1 cellular context compared by ENCODE assay signal in the genomic region with DNA sequence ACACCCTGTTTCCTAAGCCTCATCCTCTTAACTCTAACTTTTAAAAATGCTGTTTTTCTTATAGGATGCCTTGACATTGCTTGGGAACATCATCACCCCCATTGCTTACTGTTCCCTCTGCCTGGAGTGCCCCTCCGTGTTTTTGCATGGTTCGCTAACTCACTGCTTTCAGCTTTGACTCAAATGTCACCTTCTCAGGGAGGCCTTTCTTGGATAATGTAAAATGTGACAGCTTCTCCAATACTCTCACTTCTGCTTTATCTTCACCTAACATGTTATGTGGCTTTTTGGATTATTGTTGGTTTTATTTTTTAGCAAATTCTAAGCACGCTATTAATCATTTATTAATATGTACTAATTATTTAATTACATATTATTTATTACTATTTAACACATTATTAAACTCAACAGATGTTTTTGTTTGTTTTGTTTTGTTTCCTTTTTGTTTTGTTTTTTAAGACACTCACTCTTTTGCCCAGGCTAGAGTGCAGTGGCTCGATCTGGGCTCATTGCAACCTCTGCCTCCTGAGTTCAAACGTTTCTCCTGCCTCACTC.
A peak's percentile ranks its signal among the peaks of the same experiment; 100 is the strongest.
TF ChIP-seq lines count a peak whose summit lies in the region.

No MANE protein-coding gene starts in this region.

TF ChIP-seq in GM12878, 131 proteins besides CTCF, POLR2A, EP300 and RAD21:
- TF ChIP-seq MTA3 (IDR thresholded peaks at IDR 0.05; ENCODE audit: borderline replicate concordance, low read length) (peak; percentile 94; the same call in 1 of the 2 replicates), RAD51 (IDR thresholded peaks at IDR 0.05) (no peak), POU2F2 (IDR thresholded peaks at IDR 0.05; ENCODE audit: borderline replicate concordance, low read depth, low read length) (peak; percentile 76; the same call in 1 of the 3 replicates), SKIL (IDR thresholded peaks at IDR 0.05; ENCODE audit: low read depth, poor library complexity, severe bottlenecking) (peak; percentile 35), TBL1XR1 (IDR thresholded peaks at IDR 0.05; ENCODE audit: low read depth, low read length) (0 out of 2 replicates have a peak, but pooled peaks have one; percentile 48), TCF12 (IDR thresholded peaks at IDR 0.05; ENCODE audit: low read depth, low read length) (0 out of 2 replicates have a peak, but pooled peaks have one; percentile 50), RUNX3 (IDR thresholded peaks at IDR 0.05; ENCODE audit: low read length) (peak; percentile 84), PAX5 (IDR thresholded peaks at IDR 0.05; ENCODE audit: borderline replicate concordance, low read depth, low read length) (peak; percentile 96), BACH1 (IDR thresholded peaks at IDR 0.05; ENCODE audit: borderline replicate concordance) (peak; percentile 85; the same call in 1 of the 2 replicates), CREM (IDR thresholded peaks at IDR 0.05; ENCODE audit: low read depth) (peak; percentile 72; the same call in 1 of the 2 replicates), TCF7 (IDR thresholded peaks at IDR 0.05; ENCODE audit: borderline replicate concordance) (0 out of 2 replicates have a peak, but pooled peaks have one; percentile 45), YY1 (IDR thresholded peaks at IDR 0.05; ENCODE audit: low read depth, low read length) (no peak), IKZF1 (conservative IDR thresholded peaks at IDR 0.05) (peak; percentile 97), BHLHE40 (IDR thresholded peaks at IDR 0.05; ENCODE audit: borderline replicate concordance in 1 of 2, low read depth in 2 of 2, low read length in 1 of 2) (peak; percentile 41 to 53; a peak in 1 of 4 replicates), DPF2 (IDR thresholded peaks at IDR 0.05) (peak; percentile 93), NFIC (IDR thresholded peaks at IDR 0.05; ENCODE audit: low read depth, low read length) (peak; percentile 93), MEF2A (IDR thresholded peaks at IDR 0.05; ENCODE audit: insufficient read depth, low read depth, low read length) (peak; percentile 72), JUNB (IDR thresholded peaks at IDR 0.05) (peak; percentile 86), BMI1 (IDR thresholded peaks at IDR 0.05; ENCODE audit: borderline replicate concordance) (peak; percentile 79), FOS (IDR thresholded peaks at IDR 0.05; ENCODE audit: borderline replicate concordance, extremely low read depth, insufficient read length) (no peak), TCF3 (IDR thresholded peaks at IDR 0.05; ENCODE audit: borderline replicate concordance, insufficient read depth, low read depth, low read length) (0 out of 2 replicates have a peak, but pooled peaks have one; percentile 30), IKZF2 (IDR thresholded peaks at IDR 0.05) (peak; percentile 99 to 100), EED (IDR thresholded peaks at IDR 0.05; ENCODE audit: low read depth) (peak; percentile 99), ZNF217 (IDR thresholded peaks at IDR 0.05) (peak; percentile 63; the same call in 1 of the 2 replicates), ATF7 (IDR thresholded peaks at IDR 0.05; ENCODE audit: low read depth) (peak; percentile 36; the same call in 1 of the 2 replicates), RELB (IDR thresholded peaks at IDR 0.05; ENCODE audit: low read depth) (peak; percentile 91), ESRRA (IDR thresholded peaks at IDR 0.05; ENCODE audit: low read length) (0 out of 2 replicates have a peak, but pooled peaks have one; percentile 30), SPI1 (IDR thresholded peaks at IDR 0.05; ENCODE audit: borderline replicate concordance, insufficient read depth, low read depth, low read length) (peak; percentile 94), FOXM1 (IDR thresholded peaks at IDR 0.05; ENCODE audit: low read depth, low read length) (peak; percentile 82; the same call in 1 of the 2 replicates), PKNOX1 (IDR thresholded peaks at IDR 0.05) (peak; percentile 34; the same call in 1 of the 2 replicates), BRCA1 (IDR thresholded peaks at IDR 0.05; ENCODE audit: low read depth, low read length) (no peak), BCL11A (IDR thresholded peaks at IDR 0.05; ENCODE audit: low read depth, low read length) (peak; percentile 93), RELA (IDR thresholded peaks at IDR 0.05; ENCODE audit: borderline replicate concordance, partially characterized antibody) (no peak), NR2F1 (conservative IDR thresholded peaks at IDR 0.05) (peak; percentile 59; the same call in 1 of the 2 replicates), MTA2 (IDR thresholded peaks at IDR 0.05; ENCODE audit: low read depth) (peak; percentile 90), SIN3A (IDR thresholded peaks at IDR 0.05; ENCODE audit: low read depth, low read length) (no peak), SMARCA5 (IDR thresholded peaks at IDR 0.05) (no peak), ASH2L (IDR thresholded peaks at IDR 0.05; ENCODE audit: borderline replicate concordance, low read depth) (no peak), CHD2 (IDR thresholded peaks at IDR 0.05; ENCODE audit: borderline replicate concordance, low read depth, low read length) (peak; percentile 51; the same call in 1 of the 2 replicates), LARP7 (IDR thresholded peaks at IDR 0.05) (no peak), IRF4 (IDR thresholded peaks at IDR 0.05; ENCODE audit: low read depth, low read length) (peak; percentile 94)
- TF ChIP-seq, protein P1, sequence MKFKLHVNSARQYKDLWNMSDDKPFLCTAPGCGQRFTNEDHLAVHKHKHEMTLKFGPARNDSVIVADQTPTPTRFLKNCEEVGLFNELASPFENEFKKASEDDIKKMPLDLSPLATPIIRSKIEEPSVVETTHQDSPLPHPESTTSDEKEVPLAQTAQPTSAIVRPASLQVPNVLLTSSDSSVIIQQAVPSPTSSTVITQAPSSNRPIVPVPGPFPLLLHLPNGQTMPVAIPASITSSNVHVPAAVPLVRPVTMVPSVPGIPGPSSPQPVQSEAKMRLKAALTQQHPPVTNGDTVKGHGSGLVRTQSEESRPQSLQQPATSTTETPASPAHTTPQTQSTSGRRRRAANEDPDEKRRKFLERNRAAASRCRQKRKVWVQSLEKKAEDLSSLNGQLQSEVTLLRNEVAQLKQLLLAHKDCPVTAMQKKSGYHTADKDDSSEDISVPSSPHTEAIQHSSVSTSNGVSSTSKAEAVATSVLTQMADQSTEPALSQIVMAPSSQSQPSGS (IDR thresholded peaks at IDR 0.05; ENCODE audit: low read length): peak; percentile 65
- TF ChIP-seq, protein P2, sequence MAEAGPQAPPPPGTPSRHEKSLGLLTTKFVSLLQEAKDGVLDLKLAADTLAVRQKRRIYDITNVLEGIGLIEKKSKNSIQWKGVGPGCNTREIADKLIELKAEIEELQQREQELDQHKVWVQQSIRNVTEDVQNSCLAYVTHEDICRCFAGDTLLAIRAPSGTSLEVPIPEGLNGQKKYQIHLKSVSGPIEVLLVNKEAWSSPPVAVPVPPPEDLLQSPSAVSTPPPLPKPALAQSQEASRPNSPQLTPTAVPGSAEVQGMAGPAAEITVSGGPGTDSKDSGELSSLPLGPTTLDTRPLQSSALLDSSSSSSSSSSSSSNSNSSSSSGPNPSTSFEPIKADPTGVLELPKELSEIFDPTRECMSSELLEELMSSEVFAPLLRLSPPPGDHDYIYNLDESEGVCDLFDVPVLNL (IDR thresholded peaks at IDR 0.05; ENCODE audit: low read depth, low read length): no peak
TF ChIP-seq in GM12878: peak in this region for 33.
